In the genomic region with DNA sequence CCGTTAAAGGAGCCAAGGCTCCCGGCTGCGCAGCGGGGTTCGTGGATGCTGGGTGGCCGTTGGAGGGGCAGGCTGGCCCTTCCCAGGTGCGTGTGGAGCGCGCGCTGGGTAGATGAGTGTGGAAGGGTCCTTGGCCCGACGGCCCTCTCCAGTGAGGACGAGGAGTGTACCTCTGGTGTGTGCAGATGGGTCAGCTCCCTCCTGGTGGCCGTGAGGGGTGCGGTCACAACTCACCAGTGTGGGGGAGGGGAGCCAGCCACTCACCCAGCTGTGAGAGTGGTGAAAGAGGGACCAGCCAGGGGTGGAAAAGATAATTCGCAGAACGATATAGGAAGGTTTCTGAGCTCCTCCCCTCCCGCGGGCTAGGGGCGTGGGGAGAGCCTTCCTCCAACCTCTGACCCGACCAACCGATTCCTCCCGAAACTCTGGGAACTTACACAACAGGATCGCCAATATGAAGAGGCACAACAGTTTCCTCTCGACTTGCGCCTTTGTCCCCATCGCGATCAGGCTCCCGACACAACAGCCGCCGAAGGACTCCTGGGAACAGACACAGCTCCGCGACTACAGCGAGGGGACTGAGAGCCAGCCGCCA, we compare ENCODE assay signal across 1 cellular context.
TF ChIP-seq lines count a peak whose summit lies in the region.

A gene (minus strand): TSS at position 580 of the 595 bp plus-strand sequence. CDS start 79 bp downstream, at position 501.

TF ChIP-seq in SK-N-SH, 30 proteins besides CTCF, POLR2A, EP300 and RAD21 (continued from another document):
- TF ChIP-seq, protein P1, sequence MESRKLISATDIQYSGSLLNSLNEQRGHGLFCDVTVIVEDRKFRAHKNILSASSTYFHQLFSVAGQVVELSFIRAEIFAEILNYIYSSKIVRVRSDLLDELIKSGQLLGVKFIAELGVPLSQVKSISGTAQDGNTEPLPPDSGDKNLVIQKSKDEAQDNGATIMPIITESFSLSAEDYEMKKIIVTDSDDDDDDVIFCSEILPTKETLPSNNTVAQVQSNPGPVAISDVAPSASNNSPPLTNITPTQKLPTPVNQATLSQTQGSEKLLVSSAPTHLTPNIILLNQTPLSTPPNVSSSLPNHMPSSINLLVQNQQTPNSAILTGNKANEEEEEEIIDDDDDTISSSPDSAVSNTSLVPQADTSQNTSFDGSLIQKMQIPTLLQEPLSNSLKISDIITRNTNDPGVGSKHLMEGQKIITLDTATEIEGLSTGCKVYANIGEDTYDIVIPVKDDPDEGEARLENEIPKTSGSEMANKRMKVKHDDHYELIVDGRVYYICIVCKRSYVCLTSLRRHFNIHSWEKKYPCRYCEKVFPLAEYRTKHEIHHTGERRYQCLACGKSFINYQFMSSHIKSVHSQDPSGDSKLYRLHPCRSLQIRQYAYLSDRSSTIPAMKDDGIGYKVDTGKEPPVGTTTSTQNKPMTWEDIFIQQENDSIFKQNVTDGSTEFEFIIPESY (IDR thresholded peaks at IDR 0.05; ENCODE audit: borderline replicate concordance, low read depth): no peak
- TF ChIP-seq JUND (IDR thresholded peaks at IDR 0.05): no peak
- TF ChIP-seq FOSL2 (IDR thresholded peaks at IDR 0.05; ENCODE audit: borderline replicate concordance, low read depth): no peak
